9 cellular contexts compared by ENCODE assay signal in genomic region chr13:113001251-113002140, GRCh38. TPM values are rescaled to one million over a fixed set of nuclear protein-coding genes. Genes with fewer than 3 reads are reported as not detected.
DNase-seq lines count a peak whose midpoint lies in the region; TF ChIP-seq lines count a peak whose summit lies in the region.
"Had no signal": no experiment of that assay in that cellular context is flagged by ENCODE, and none has a peak within 500 bp of the region (broad histone marks: within the 10 kb centered on the region; RNA-seq: fewer than 3 reads in every experiment).

No MANE protein-coding gene starts in this region.

- no peaks in the 10 kb centered on the region for H3K27me3 ChIP-seq in prostate gland (replicated peaks; ENCODE audit: insufficient read depth)

- H3K27ac Mint-ChIP-seq in immature natural killer cell, result no peak overlapping the region
- H3K27ac Mint-ChIP-seq: activated naive CD8-positive, alpha-beta T cell treated with anti-CD3 and anti-CD28 coated beads, Interleukin-2, amount 10 ng/mL, durations not matched to agents 7 days and 5 days had no signal

- H3K9me3 ChIP-seq in ES-I3 (ENCODE audit: control insufficient read depth, insufficient read depth, low read length), result no peaks in the 10 kb centered on the region
- no peaks in the 10 kb centered on the region for H3K9me3 ChIP-seq in prostate gland

- H3K4me3 ChIP-seq in foreskin fibroblast (ENCODE audit: low read depth in 1 of 2, low read length in 2 of 2), result no peak overlapping the region
- H3K4me3 ChIP-seq in prostate gland, result peak overlapping the region; percentile 37 to 43
- no peak overlapping the region for H3K4me3 ChIP-seq in lower leg skin (ENCODE audit: low read depth, poor library complexity, severe bottlenecking)

- no peaks in the 10 kb centered on the region; the same call in 1 of the 2 replicates for H3K4me1 ChIP-seq in ES-I3 (ENCODE audit: insufficient read depth, low read length)
- peaks cover 12% of the 10 kb centered on the region for H3K4me1 ChIP-seq in prostate gland (replicated peaks)

- DNase-seq in NCI-H510A treated with DMSO at 0.1 percent for 48 hours (lab: John Stamatoyannopoulos, UW), result peak; percentile 94
- peak; percentile 17 to 36 for DNase-seq in foreskin fibroblast
- DNase-seq in prostate gland (ENCODE audit: low spot score), result peak; percentile 79
- no peak for DNase-seq in stimulated activated CD8-positive, alpha-beta memory T cell treated with anti-CD3 and anti-CD28 coated beads, Interleukin-4, amount 100 ng/mL, for 48 hours
- DNase-seq in lower leg skin (ENCODE audit: low spot score in 2 of 2), result no peak
- DNase-seq in LoVo (ENCODE audit: low spot score), result no peak
- no peak for DNase-seq in immature natural killer cell
- DNase-seq: activated naive CD8-positive, alpha-beta T cell treated with anti-CD3 and anti-CD28 coated beads, Interleukin-2, amount 10 ng/mL, durations not matched to agents 7 days and 5 days had no signal

- H3K4me1 Mint-ChIP-seq in immature natural killer cell, result peaks cover 15% of the 10 kb centered on the region in 2 donors

- intact Hi-C loops in prostate gland (cut with DNase I), result no loop called here
- intact Hi-C loops in lower leg skin (cut with DNase I; ENCODE audit: low total_unique reads), result no loop called here

- H3K4me3 Mint-ChIP-seq in immature natural killer cell, result no peak overlapping the region
- H3K4me3 Mint-ChIP-seq: activated naive CD8-positive, alpha-beta T cell treated with anti-CD3 and anti-CD28 coated beads, Interleukin-2, amount 10 ng/mL, durations not matched to agents 7 days and 5 days had no signal

- peaks cover 0 to 10% (median 5%) of the 10 kb centered on the region in 6 donors for H3K9me3 Mint-ChIP-seq in immature natural killer cell

- peak overlapping the region; percentile 66 to 74 for H3K27ac ChIP-seq in prostate gland

- no peak for TF ChIP-seq CTCF in foreskin fibroblast (IDR thresholded peaks at IDR 0.05; ENCODE audit: low read depth, low read length)
- TF ChIP-seq CTCF in prostate gland (IDR thresholded peaks at IDR 0.05), result peak in 1 of 4 experiments; percentile 9
- TF ChIP-seq CTCF in lower leg skin (IDR thresholded peaks at IDR 0.05), result no peak

- WGBS in prostate gland, result 8% methylated on average over 33 of the region's 50 CpGs
- 4 to 17% methylated on average over 31 to 40 of the region's 50 CpGs for WGBS in lower leg skin, 2 donors

- H3K36me3 Mint-ChIP-seq in immature natural killer cell, result no peaks in the 10 kb centered on the region

- H3K9ac ChIP-seq in ES-I3 (ENCODE audit: low read depth, low read length), result peak overlapping the region; percentile 22; the same call in 1 of the 2 replicates

- TF ChIP-seq POLR2A in prostate gland (IDR thresholded peaks at IDR 0.05) (peak; percentile 43), lower leg skin (IDR thresholded peaks at IDR 0.05) (no peak)

- H3K36me3 ChIP-seq in ES-I3 (ENCODE audit: insufficient read depth, low read length) (no peaks in the 10 kb centered on the region), prostate gland (no peaks in the 10 kb centered on the region)

- peaks cover 23 to 34% (median 26%) of the 10 kb centered on the region in 3 donors for H3K27me3 Mint-ChIP-seq in immature natural killer cell (ENCODE audit: low read depth in 3 of 3)
- H3K27me3 Mint-ChIP-seq: activated naive CD8-positive, alpha-beta T cell treated with anti-CD3 and anti-CD28 coated beads, Interleukin-2, amount 10 ng/mL, durations not matched to agents 7 days and 5 days had no signal

RNA-seq across cellular contexts. Expression of gene MCF2L, which starts 32.5 kb away (rescaled TPM):
- 10 to 100 TPM; 47.6 to 64.7 TPM for total RNA-seq in prostate gland
- 10 to 100 TPM; 46.5 to 89.7 (median 55.0) TPM for total RNA-seq in lower leg skin
- under 1 TPM in 1 of 3 donors, not detected in 2; 0.82 TPM for polyA plus RNA-seq in immature natural killer cell

Comparison
In these comparisons a context has a peak if more than half of its experiments do, and no peak if none do; other contexts are left out.
1. DNase-seq: peak in NCI-H510A treated with DMSO at 0.1 percent for 48 hours (single experiment), foreskin fibroblast (2 of 2) and prostate gland (single experiment); none in stimulated activated CD8-positive, alpha-beta memory T cell treated with anti-CD3 and anti-CD28 coated beads, Interleukin-4, amount 100 ng/mL, for 48 hours (single experiment), lower leg skin (0 of 2), LoVo (single experiment) and immature natural killer cell (0 of 3).
2. H3K4me3 ChIP-seq: peak in prostate gland (2 of 2); none in foreskin fibroblast (0 of 2) and lower leg skin (single experiment).